Comparison of ENCODE assay signal across 20 cellular contexts in genomic region chr10:35707642-35708425, GRCh38.
"Had no signal": no experiment of that assay in that cellular context is flagged by ENCODE, and none has a peak within 500 bp of the region (broad histone marks: within the 10 kb centered on the region; RNA-seq: fewer than 3 reads in every experiment).

No MANE protein-coding gene starts in this region.

- H3K4me3 Mint-ChIP-seq: activated CD4-positive, alpha-beta T cell treated with anti-CD3 and anti-CD28 coated beads for 36 hours; activated naive CD8-positive, alpha-beta T cell treated with anti-CD3 and anti-CD28 coated beads for 36 hours; brain; endodermal cell; mesothelial cell of epicardium; nephron progenitor cell; stimulated activated naive CD8-positive, alpha-beta T cell treated with anti-CD3 and anti-CD28 coated beads, Interleukin-15, amount 100 ng/mL, for 72 hours; T-helper 2 cell treated with Interferon-gamma antibody and Interleukin-4, amounts not matched to agents 5 μg/mL and 100 μg/mL, for 36 hours had no signal

- ATAC-seq: activated CD4-positive, alpha-beta T cell treated with anti-CD3 and anti-CD28 coated beads for 36 hours; left colon; stimulated activated naive CD8-positive, alpha-beta T cell treated with anti-CD3 and anti-CD28 coated beads, Interleukin-15, amount 100 ng/mL, for 72 hours had no signal

- DNase-seq: activated CD4-positive, alpha-beta T cell treated with anti-CD3 and anti-CD28 coated beads for 36 hours; activated CD4-positive, alpha-beta T cell treated with anti-CD3 and anti-CD28 coated beads, Interleukin-2, amount 50 U/mL, for 48 hours; activated naive CD4-positive, alpha-beta T cell; activated naive CD8-positive, alpha-beta T cell treated with anti-CD3 and anti-CD28 coated beads for 36 hours; caudate nucleus; colonic mucosa; endodermal cell; left colon; nephron progenitor cell; nucleus accumbens; stimulated activated CD4-positive, alpha-beta T cell treated with anti-CD3 and anti-CD28 coated beads, Interleukin-2, amount 100 ng/mL, for 24 hours; stimulated activated naive CD8-positive, alpha-beta T cell treated with anti-CD3 and anti-CD28 coated beads, Interleukin-15, amount 100 ng/mL, for 72 hours; transverse colon; uterus had no signal

- H3K4me1 ChIP-seq: colonic mucosa, suprapubic skin, transverse colon, uterus had no signal

- H3K9me3 ChIP-seq: colonic mucosa, transverse colon, uterus had no signal

- H3K9me3 Mint-ChIP-seq: activated naive CD8-positive, alpha-beta T cell treated with anti-CD3 and anti-CD28 coated beads for 36 hours; T-helper 2 cell treated with Interferon-gamma antibody and Interleukin-4, amounts not matched to agents 5 μg/mL and 100 μg/mL, for 36 hours had no signal

- H3K36me3 ChIP-seq: colonic mucosa, suprapubic skin, transverse colon, uterus had no signal

- H3K4me1 Mint-ChIP-seq: activated CD4-positive, alpha-beta T cell treated with anti-CD3 and anti-CD28 coated beads for 36 hours; activated naive CD8-positive, alpha-beta T cell treated with anti-CD3 and anti-CD28 coated beads for 36 hours; brain; mesothelial cell of epicardium; stimulated activated naive CD8-positive, alpha-beta T cell treated with anti-CD3 and anti-CD28 coated beads, Interleukin-15, amount 100 ng/mL, for 72 hours had no signal

- H3K36me3 Mint-ChIP-seq: activated naive CD8-positive, alpha-beta T cell treated with anti-CD3 and anti-CD28 coated beads for 36 hours; brain; mesothelial cell of epicardium had no signal

- H3K4me3 ChIP-seq: colonic mucosa, lung, suprapubic skin, transverse colon, uterus had no signal

- H3K27me3 Mint-ChIP-seq: brain had no signal

- H3K27me3 ChIP-seq: colonic mucosa, transverse colon, uterus had no signal

- H3K27ac ChIP-seq: colonic mucosa, epithelial cell of prostate, suprapubic skin, transverse colon, uterus had no signal
